31 cellular contexts compared by ENCODE assay signal in genomic region chr16:12764813-12765212, GRCh38.
"Had no signal": no experiment of that assay in that cellular context is flagged by ENCODE, and none has a peak within 500 bp of the region (broad histone marks: within the 10 kb centered on the region; RNA-seq: fewer than 3 reads in every experiment).

No MANE protein-coding gene starts in this region.

- H3K9me3 ChIP-seq: heart right ventricle, lower lobe of right lung, neutrophil, sigmoid colon, transverse colon, upper lobe of left lung, vagina had no signal

- H3K4me1 ChIP-seq: lower lobe of right lung, neural progenitor cell, parathyroid adenoma, sigmoid colon, vagina had no signal

- ATAC-seq: heart right ventricle; left cardiac atrium; left ventricle myocardium superior; lower lobe of right lung; natural killer cell; right cardiac atrium; stimulated activated memory B cell treated with anti-CD40 and anti-IgM and Interleukin-4, amounts not matched to agents 10 μg/mL and 1 μg/mL and 100 μg/mL, for 72 hours; stimulated activated naive CD8-positive, alpha-beta T cell treated with anti-CD3 and anti-CD28 coated beads, Interleukin-15, amount 100 ng/mL, for 72 hours had no signal

- H3K36me3 ChIP-seq: lower lobe of right lung, neural progenitor cell, sigmoid colon, transverse colon, upper lobe of left lung, vagina had no signal

- H3K9ac ChIP-seq: neural progenitor cell, parathyroid adenoma had no signal

- H3K4me3 ChIP-seq: heart right ventricle, hepatocyte, lower lobe of right lung, neural progenitor cell, sigmoid colon, smooth muscle cell, transverse colon, upper lobe of left lung, vagina had no signal

- H3K27me3 ChIP-seq: heart right ventricle, hepatocyte, neural progenitor cell, neutrophil, sigmoid colon, transverse colon, upper lobe of left lung, vagina had no signal

- H3K27ac ChIP-seq: heart right ventricle, hepatocyte, lower lobe of right lung, neural progenitor cell, parathyroid adenoma, sigmoid colon, transverse colon, upper lobe of left lung, vagina had no signal

- DNase-seq: heart right ventricle; islet precursor cell; kidney glomerular epithelial cell; left cardiac atrium; left ventricle myocardium superior; lower lobe of right lung; mammary epithelial cell; mesenchymal stem cell; naive B cell; natural killer cell; nephron progenitor cell; occipital lobe; retina; right cardiac atrium; sigmoid colon; stimulated activated CD4-positive, alpha-beta T cell treated with anti-CD3 and anti-CD28 coated beads, Interleukin-1b, Interleukin-23, amount 100 ng/mL, for 48 hours; stimulated activated CD4-positive, alpha-beta T cell treated with anti-CD3 and anti-CD28 coated beads, Interleukin-2, amount 100 ng/mL, for 48 hours; stimulated activated CD4-positive, alpha-beta T cell treated with anti-CD3 and anti-CD28 coated beads, Interleukin-4, amount 100 ng/mL, for 4 hours; stimulated activated CD8-positive, alpha-beta memory T cell treated with anti-CD3 and anti-CD28 coated beads, Interleukin-4, amount 100 ng/mL, for 48 hours; stimulated activated naive CD4-positive, alpha-beta T cell treated with Interleukin-2 at 50 U/mL for 16 hours; stimulated activated naive CD8-positive, alpha-beta T cell treated with anti-CD3 and anti-CD28 coated beads, Interleukin-15, amount 100 ng/mL, for 72 hours; substantia nigra; transverse colon; upper lobe of left lung had no signal
